Comparison of ENCODE assay signal across 10 cellular contexts in genomic region chr19:42111384-42111783, GRCh38. TPM values are rescaled to one million over a fixed set of nuclear protein-coding genes. Genes with fewer than 3 reads are reported as not detected.
DNase-seq lines count a peak whose midpoint lies in the region; ATAC-seq and TF ChIP-seq lines count a peak whose summit lies in the region.
"Had no signal": no experiment of that assay in that cellular context is flagged by ENCODE, and none has a peak within 500 bp of the region (broad histone marks: within the 10 kb centered on the region; RNA-seq: fewer than 3 reads in every experiment).

No MANE protein-coding gene starts in this region.

- H3K9me3 Mint-ChIP-seq in activated CD4-positive, alpha-beta T cell treated with anti-CD3 and anti-CD28 coated beads, Interleukin-2, amount 10 ng/mL, durations not matched to agents 24 days and 14 days, result no peaks in the 10 kb centered on the region
- H3K9me3 Mint-ChIP-seq in naive thymus-derived CD8-positive, alpha-beta T cell, result no peaks in the 10 kb centered on the region

- intact Hi-C loops in activated CD4-positive, alpha-beta T cell treated with anti-CD3 and anti-CD28 coated beads, Interleukin-2, amount 10 ng/mL, durations not matched to agents 24 days and 14 days (cut with micrococcal nuclease), result no loop called here
- intact Hi-C loops in mammary epithelial cell (cut with micrococcal nuclease) (loop anchor here (5.0 kb wide), 1 partner anchor 416 kb away; the partner anchor contains the start of gene CEACAM1), mucosa of descending colon (cut with DNase I, micrococcal nuclease) (no loop called here)

- CTCF ChIA-PET in mammary epithelial cell (lab: Charles Lee; ENCODE audit: low non-redundant PET), result no interaction called here

- H3K4me1 ChIP-seq in Karpas-422 (ENCODE audit: low read length), result peaks cover 93% of the 10 kb centered on the region
- peaks cover 50% of the 10 kb centered on the region for H3K4me1 ChIP-seq in mammary epithelial cell (ENCODE audit: insufficient read depth, low read length)
- H3K4me1 ChIP-seq in mucosa of descending colon (ENCODE audit: low read depth), result no peaks in the 10 kb centered on the region

- WGBS in mammary epithelial cell (ENCODE audit: low coverage, missing lambda C conversion rate), result 0% methylated on average over 1 of the region's 1 CpG

- BruUV-seq in mammary epithelial cell (replicated peaks; lab: Mats Ljungman, UMichigan), result no TSS peak

- dilution Hi-C loops in mammary epithelial cell (cut with HindIII; ENCODE audit: low sequenced_read_pairs), result no loop called here

- ATAC-seq in naive thymus-derived CD8-positive, alpha-beta T cell, result no peak
- ATAC-seq in mucosa of descending colon (no peak), left lobe of liver (no peak)

- no peaks in the 10 kb centered on the region for H4K20me1 ChIP-seq in Karpas-422 (ENCODE audit: insufficient read depth, low read depth, low read length)
- H4K20me1 ChIP-seq in mammary epithelial cell (ENCODE audit: insufficient read depth, low read length), result no peaks in the 10 kb centered on the region

- H3K4me2 ChIP-seq in Karpas-422 (ENCODE audit: low read depth, low read length, poor library complexity, severe bottlenecking), result no peak overlapping the region
- peak overlapping the region; percentile 12 for H3K4me2 ChIP-seq in mammary epithelial cell (ENCODE audit: insufficient read depth, low read depth, low read length)

- H3K4me3 ChIP-seq in Karpas-422 (ENCODE audit: low read length) (no peak overlapping the region), mammary epithelial cell (replicated peaks in 1 of 3; ENCODE audit: insufficient read depth in 1 of 3, low read depth in 2 of 3, low read length in 3 of 3) (no peak overlapping the region), mucosa of descending colon (no peak overlapping the region)
- H3K4me3 ChIP-seq: thoracic aorta had no signal

- no peak for DNase-seq in activated CD4-positive, alpha-beta T cell treated with anti-CD3 and anti-CD28 coated beads, Interleukin-2, amount 10 ng/mL, durations not matched to agents 24 days and 14 days
- no peak for DNase-seq in activated CD4-positive, alpha-beta T cell treated with anti-CD3 and anti-CD28 coated beads for 48 hours
- no peak for DNase-seq in Karpas-422
- DNase-seq in mammary epithelial cell, result peak; percentile 79
- no peak for DNase-seq in naive thymus-derived CD8-positive, alpha-beta T cell
- DNase-seq in mucosa of descending colon, result no peak
- no peak for DNase-seq in NCI-H1694 (lab: John Stamatoyannopoulos, UW)
- no peak for DNase-seq in left lobe of liver (ENCODE audit: low spot score)
- DNase-seq: NCI-H1417 had no signal

- POLR2A ChIA-PET in naive thymus-derived CD8-positive, alpha-beta T cell (lab: Charles Lee), result interaction anchor here (2.1 kb wide), 1 partner anchor 21 kb away, joined by 8 read pairs; the partner anchor contains the start of gene POU2F2

- peaks cover 44% of the 10 kb centered on the region for H3K36me3 ChIP-seq in Karpas-422 (ENCODE audit: insufficient read depth, low read length)
- H3K36me3 ChIP-seq in mammary epithelial cell (ENCODE audit: insufficient read depth, low read length), result no peaks in the 10 kb centered on the region
- H3K36me3 ChIP-seq in mucosa of descending colon (ENCODE audit: low read depth), result no peaks in the 10 kb centered on the region
- H3K36me3 ChIP-seq: thoracic aorta had no signal

- H3K4me3 Mint-ChIP-seq in activated CD4-positive, alpha-beta T cell treated with anti-CD3 and anti-CD28 coated beads, Interleukin-2, amount 10 ng/mL, durations not matched to agents 24 days and 14 days, result no peak overlapping the region
- H3K4me3 Mint-ChIP-seq in naive thymus-derived CD8-positive, alpha-beta T cell, result no peak overlapping the region

- H3K9ac ChIP-seq in Karpas-422 (ENCODE audit: low read length) (peak overlapping the region; percentile 9; the same call in 1 of the 2 replicates), mammary epithelial cell (ENCODE audit: insufficient read depth, low read length) (peak overlapping the region; percentile 39)

- H3K9me3 ChIP-seq in Karpas-422 (ENCODE audit: low read length) (no peaks in the 10 kb centered on the region), mammary epithelial cell (replicated peaks; ENCODE audit: insufficient read depth, low read length) (no peaks in the 10 kb centered on the region), mucosa of descending colon (no peaks in the 10 kb centered on the region)
- H3K9me3 ChIP-seq: thoracic aorta had no signal

- H3K27me3 Mint-ChIP-seq in activated CD4-positive, alpha-beta T cell treated with anti-CD3 and anti-CD28 coated beads, Interleukin-2, amount 10 ng/mL, durations not matched to agents 24 days and 14 days, result no peaks in the 10 kb centered on the region
- no peaks in the 10 kb centered on the region for H3K27me3 Mint-ChIP-seq in naive thymus-derived CD8-positive, alpha-beta T cell

- H2AFZ ChIP-seq in Karpas-422 (ENCODE audit: low read length) (no peak overlapping the region), mammary epithelial cell (ENCODE audit: low read depth, low read length) (peak overlapping the region; percentile 61)

- peaks cover 69% of the 10 kb centered on the region for H3K36me3 Mint-ChIP-seq in activated CD4-positive, alpha-beta T cell treated with anti-CD3 and anti-CD28 coated beads, Interleukin-2, amount 10 ng/mL, durations not matched to agents 24 days and 14 days (ENCODE audit: low read depth)
- H3K36me3 Mint-ChIP-seq in naive thymus-derived CD8-positive, alpha-beta T cell, result peaks cover 0 to 44% (median 6%) of the 10 kb centered on the region in 3 donors

- H3K4me1 Mint-ChIP-seq in activated CD4-positive, alpha-beta T cell treated with anti-CD3 and anti-CD28 coated beads, Interleukin-2, amount 10 ng/mL, durations not matched to agents 24 days and 14 days, result peaks cover 45% of the 10 kb centered on the region
- H3K4me1 Mint-ChIP-seq in naive thymus-derived CD8-positive, alpha-beta T cell, result peaks cover 16 to 56% (median 22%) of the 10 kb centered on the region in 4 donors

- no peak for TF ChIP-seq CTCF in mammary epithelial cell (conservative IDR thresholded peaks at IDR 0.05 in 1 of 2, IDR thresholded peaks at IDR 0.05 in 1 of 2; ENCODE audit: extremely low read depth in 1 of 2, insufficient read depth in 1 of 2, low read depth in 1 of 2, low read length in 2 of 2)
- no peak for TF ChIP-seq CTCF in mucosa of descending colon (IDR thresholded peaks at IDR 0.05)

- no peaks in the 10 kb centered on the region for H3K27me3 ChIP-seq in Karpas-422 (ENCODE audit: low read length)
- H3K27me3 ChIP-seq in mammary epithelial cell (ENCODE audit: insufficient read depth, low read length), result no peaks in the 10 kb centered on the region

- no peaks in the 10 kb centered on the region for H3K9me2 ChIP-seq in Karpas-422 (replicated peaks; ENCODE audit: insufficient read depth, low read length)

- peak overlapping the region; percentile 100 for H3K27ac ChIP-seq in Karpas-422 (ENCODE audit: low read length)
- peak overlapping the region; percentile 87 for H3K27ac ChIP-seq in mammary epithelial cell (ENCODE audit: insufficient read depth, low read depth, low read length)
- H3K27ac ChIP-seq: thoracic aorta had no signal

- H3K27ac Mint-ChIP-seq in activated CD4-positive, alpha-beta T cell treated with anti-CD3 and anti-CD28 coated beads, Interleukin-2, amount 10 ng/mL, durations not matched to agents 24 days and 14 days, result peak overlapping the region; percentile 51
- H3K27ac Mint-ChIP-seq in naive thymus-derived CD8-positive, alpha-beta T cell, result peak overlapping the region; percentile 15 to 84 (median 62)

- in situ Hi-C loops in mammary epithelial cell (cut with MboI; ENCODE audit: low sequenced_read_pairs in 2 of 2), result loop anchor here (5.0 to 25.0 kb wide), 3 partner anchors 131 to 323 kb away; partner anchors contain the start of gene GSK3A (in 1 of the 2)

- H3K79me2 ChIP-seq in Karpas-422 (ENCODE audit: low read length), result peaks cover 23% of the 10 kb centered on the region
- H3K79me2 ChIP-seq in mammary epithelial cell (ENCODE audit: insufficient read depth, low read length), result peaks cover 7% of the 10 kb centered on the region

RNA-seq across cellular contexts. Expression of gene POU2F2, which starts 20.9 kb away (rescaled TPM):
- 71.5 and 72.0 TPM in 2 replicates for total RNA-seq in activated CD4-positive, alpha-beta T cell treated with anti-CD3 and anti-CD28 coated beads, Interleukin-2, amount 10 ng/mL, durations not matched to agents 24 days and 14 days
- 61.9 and 69.4 TPM in 2 replicates for total RNA-seq in Karpas-422 (2014; rRNA removed; shearing (Covaris generic); ENCODE audit: low replicate concordance)
- total RNA-seq in mammary epithelial cell (10 to 100 TPM in 1 of 2 donors, under 1 TPM in 1; 0.83 to 12.5 TPM), mucosa of descending colon (1 to 10 TPM; 3.9 to 6.8 (median 6.1) TPM), left lobe of liver (0.83 TPM)
- 1.3 TPM for polyA plus RNA-seq in mammary epithelial cell
- polyA minus RNA-seq in mammary epithelial cell, result not detected
- total RNA-seq in naive thymus-derived CD8-positive, alpha-beta T cell, result 10 to 100 TPM; 85.0 to 88.5 TPM
- 1 to 10 TPM; 2.4 to 6.6 (median 4.7) TPM for polyA plus RNA-seq in naive thymus-derived CD8-positive, alpha-beta T cell

RNA-seq across cellular contexts. Expression of gene ZNF574, which starts 35.4 kb away (rescaled TPM):
- 16.7 and 18.5 TPM in 2 replicates for total RNA-seq in activated CD4-positive, alpha-beta T cell treated with anti-CD3 and anti-CD28 coated beads, Interleukin-2, amount 10 ng/mL, durations not matched to agents 24 days and 14 days
- 15.1 and 23.5 TPM in 2 replicates for total RNA-seq in Karpas-422 (2014; rRNA removed; shearing (Covaris generic); ENCODE audit: low replicate concordance)
- total RNA-seq in mammary epithelial cell (10 to 100 TPM; 16.8 to 19.7 TPM), mucosa of descending colon (10 to 100 TPM; 11.2 to 17.5 (median 17.0) TPM), left lobe of liver (5.4 TPM)
- polyA plus RNA-seq in mammary epithelial cell, result 16.6 TPM
- 20.6 TPM for polyA minus RNA-seq in mammary epithelial cell
- 10 to 100 TPM; 18.3 to 20.8 TPM for total RNA-seq in naive thymus-derived CD8-positive, alpha-beta T cell
- polyA plus RNA-seq in naive thymus-derived CD8-positive, alpha-beta T cell, result 10 to 100 TPM in 1 of 3 donors, 1 to 10 TPM in 2; 7.8 to 21.5 (median 8.0) TPM

RNA-seq across cellular contexts. Expression of gene GRIK5, which starts 41.4 kb away (rescaled TPM):
- total RNA-seq in activated CD4-positive, alpha-beta T cell treated with anti-CD3 and anti-CD28 coated beads, Interleukin-2, amount 10 ng/mL, durations not matched to agents 24 days and 14 days, result 3.9 and 4.9 TPM in 2 replicates
- total RNA-seq in Karpas-422 (2014; rRNA removed; shearing (Covaris generic); ENCODE audit: low replicate concordance), result 0.07 and 1.4 TPM in 2 replicates
- under 1 TPM in 1 of 2 donors, not detected in 1; 0.45 TPM for total RNA-seq in mammary epithelial cell
- polyA plus RNA-seq in mammary epithelial cell, result 0.08 TPM
- not detected for polyA minus RNA-seq in mammary epithelial cell
- total RNA-seq in naive thymus-derived CD8-positive, alpha-beta T cell, result under 1 TPM; 0.25 to 0.34 TPM
- polyA plus RNA-seq in naive thymus-derived CD8-positive, alpha-beta T cell, result not detected
- total RNA-seq in mucosa of descending colon, result 10 to 100 TPM in 1 of 3 donors, 1 to 10 TPM in 1, under 1 TPM in 1; 0.67 to 25.8 (median 2.0) TPM
- 0.25 TPM for total RNA-seq in left lobe of liver
